Comparison of ENCODE assay signal across 9 cellular contexts in genomic region chr12:8698830-8699330, GRCh38. TPM values are rescaled to one million over a fixed set of nuclear protein-coding genes. Genes with fewer than 3 reads are reported as not detected.
DNase-seq lines count a peak whose midpoint lies in the region; ATAC-seq and TF ChIP-seq lines count a peak whose summit lies in the region.
"Had no signal": no experiment of that assay in that cellular context is flagged by ENCODE, and none has a peak within 500 bp of the region (broad histone marks: within the 10 kb centered on the region; RNA-seq: fewer than 3 reads in every experiment).

No MANE protein-coding gene starts in this region.

- no peaks in the 10 kb centered on the region for H3K36me3 Mint-ChIP-seq in activated T-cell treated with anti-CD3 and anti-CD28 coated beads, Interleukin-2, amount 50 U/mL, for 4 hours (ENCODE audit: insufficient read depth)

- H3K27ac ChIP-seq in layer of hippocampus (ENCODE audit: low read depth, low read length) (peak overlapping the region; percentile 84), thyroid gland (peak overlapping the region in 2 of 3 donors; percentile 95 to 98)

- no peaks in the 10 kb centered on the region for H3K9me3 ChIP-seq in thyroid gland

- H3K27me3 Mint-ChIP-seq in activated T-cell treated with anti-CD3 and anti-CD28 coated beads, Interleukin-2, amount 50 U/mL, for 4 hours (ENCODE audit: low read depth): no peaks in the 10 kb centered on the region

- H3K4me3 Mint-ChIP-seq in activated T-cell treated with anti-CD3 and anti-CD28 coated beads, Interleukin-2, amount 50 U/mL, for 4 hours: peak overlapping the region; percentile 89

- intact Hi-C loops in thyroid gland (cut with DNase I): no loop called here

- TF ChIP-seq CTCF in thyroid gland (IDR thresholded peaks at IDR 0.05): no peak

- ATAC-seq in activated T-cell treated with anti-CD3 and anti-CD28 coated beads, Interleukin-2, amount 50 U/mL, for 4 hours: no peak
- ATAC-seq in HG03280 (IDR thresholded peaks at IDR 0.05; ENCODE audit: unreplicated experiment): no peak

- 20 to 25% methylated on average over 2 of the region's 2 CpGs for WGBS in thyroid gland, 2 donors

- H3K27me3 ChIP-seq in layer of hippocampus (ENCODE audit: control insufficient read depth, insufficient read depth, low read length) (no peaks in the 10 kb centered on the region), thyroid gland (no peaks in the 10 kb centered on the region)

- peaks cover 19% of the 10 kb centered on the region for H3K4me1 Mint-ChIP-seq in activated T-cell treated with anti-CD3 and anti-CD28 coated beads, Interleukin-2, amount 50 U/mL, for 4 hours (ENCODE audit: low read depth)

- no peaks in the 10 kb centered on the region for H3K9me3 Mint-ChIP-seq in activated T-cell treated with anti-CD3 and anti-CD28 coated beads, Interleukin-2, amount 50 U/mL, for 4 hours

- peak overlapping the region; percentile 99 to 100 (median 99) for H3K4me3 ChIP-seq in thyroid gland (replicated peaks in 1 of 3)

- DNase-seq in activated T-cell treated with anti-CD3 and anti-CD28 coated beads, Interleukin-2, amount 50 U/mL, for 4 hours: no peak
- DNase-seq in activated T-cell treated with anti-CD3 and anti-CD28 coated beads for 4 hours (no peak), amniotic epithelial cell (ENCODE audit: low read depth) (peak; percentile 41), thyroid gland (no peak), NCI-H1105 (lab: John Stamatoyannopoulos, UW) (no peak)
- no peak for DNase-seq in activated CD4-positive, CD25-positive, alpha-beta regulatory T cell (lab: John Stamatoyannopoulos, UW)
- DNase-seq: NCI-H2171 treated with DMSO at 0.1 percent for 48 hours had no signal

- H3K4me1 ChIP-seq in thyroid gland: peaks cover 41 to 53% of the 10 kb centered on the region in 2 donors

- no peaks in the 10 kb centered on the region for H3K36me3 ChIP-seq in thyroid gland

- TF ChIP-seq POLR2A in thyroid gland (IDR thresholded peaks at IDR 0.05): no peak

RNA-seq across cellular contexts. Expression of gene RIMKLB, which starts 1.1 kb away (rescaled TPM):
- total RNA-seq in activated T-cell treated with anti-CD3 and anti-CD28 coated beads, Interleukin-2, amount 50 U/mL, for 4 hours: 1 to 10 TPM; 5.7 to 7.7 (median 6.0) TPM
- 10 to 100 TPM; 50.8 to 77.7 (median 64.1) TPM for total RNA-seq in thyroid gland

RNA-seq across cellular contexts. Expression of gene MFAP5, which starts 36.3 kb away (rescaled TPM):
- total RNA-seq in activated T-cell treated with anti-CD3 and anti-CD28 coated beads, Interleukin-2, amount 50 U/mL, for 4 hours: not detected
- total RNA-seq in thyroid gland: 100 to 1,000 TPM in 1 of 4 donors, 10 to 100 TPM in 2, 1 to 10 TPM in 1; 9.4 to 116 (median 36.9) TPM

Comparison
In these comparisons a context has a peak if more than half of its experiments do, and no peak if none do; other contexts are left out.
1. RNA of gene RIMKLB, which starts 1.1 kb away (total RNA-seq): 50.8 to 77.7 TPM in thyroid gland; 5.7 to 7.7 TPM in activated T-cell treated with anti-CD3 and anti-CD28 coated beads, Interleukin-2, amount 50 U/mL, for 4 hours; every median in the first group is over 4 times any median in the second.
2. RNA of gene MFAP5, which starts 36.3 kb away (total RNA-seq): 9.4 to 116 TPM in thyroid gland; not detected in activated T-cell treated with anti-CD3 and anti-CD28 coated beads, Interleukin-2, amount 50 U/mL, for 4 hours; every median in the first group is over 10 times any median in the second.